ENCODE assay signal across 8 cellular contexts in genomic region chr19:10339380-10339960, GRCh38. TPM values are rescaled to one million over a fixed set of nuclear protein-coding genes. Genes with fewer than 3 reads are reported as not detected.
A peak's percentile ranks its signal among the peaks of the same experiment; 100 is the strongest.
DNase-seq lines count a peak whose midpoint lies in the region; ATAC-seq and TF ChIP-seq lines count a peak whose summit lies in the region.

ICAM3 (minus strand) TSS chr19:10339624; CDS start chr19:10339614, 10 bp downstream.

- no peak within 1 kb of the TSS for H3K27ac Mint-ChIP-seq in MCF 10A (ENCODE audit: low read depth, unreplicated experiment)

- H3K9me3 Mint-ChIP-seq in MCF 10A (ENCODE audit: unreplicated experiment) = no peaks in the 10 kb centered on the region

- no peak within 1 kb of the TSS for H3K4me3 Mint-ChIP-seq in MCF 10A (ENCODE audit: unreplicated experiment)

- TF ChIP-seq EP300 in esophagus muscularis mucosa (IDR thresholded peaks at IDR 0.05) = no peak

- no peaks in the 10 kb centered on the region for H3K36me3 ChIP-seq in esophagus muscularis mucosa

- POLR2A ChIA-PET in MCF 10A (lab: Yijun Ruan, JAX) = no interaction called here

- intact Hi-C loops in Right ventricle myocardium superior (cut with DNase I) (no loop called here), esophagus muscularis mucosa (cut with DNase I) (no loop called here), MCF 10A (cut with micrococcal nuclease) (no loop called here)

- no peak for TF ChIP-seq CTCF in esophagus muscularis mucosa (IDR thresholded peaks at IDR 0.05)
- TF ChIP-seq CTCF in MCF 10A (IDR thresholded peaks at IDR 0.05; ENCODE audit: unreplicated experiment) = no peak

- no peaks in the 10 kb centered on the region for H3K4me1 Mint-ChIP-seq in MCF 10A (ENCODE audit: insufficient read depth, unreplicated experiment)

- CTCF ChIA-PET in MCF 10A (lab: Yijun Ruan, JAX) = no interaction called here

- H3K36me3 Mint-ChIP-seq in MCF 10A (ENCODE audit: insufficient read depth, unreplicated experiment) = no peaks in the 10 kb centered on the region

- peaks cover 6 to 17% (median 10%) of the 10 kb centered on the region in 4 donors for H3K4me1 ChIP-seq in esophagus muscularis mucosa

- H3K27ac ChIP-seq in esophagus muscularis mucosa (replicated peaks in 1 of 4) = no peak within 1 kb of the TSS

- WGBS in esophagus muscularis mucosa = 43% methylated on average over 12 of the region's 14 CpGs

- H3K27me3 Mint-ChIP-seq in MCF 10A (ENCODE audit: insufficient read depth, unreplicated experiment) = no peaks in the 10 kb centered on the region

- peak within 1 kb of the TSS in 2 of 4 donors; percentile 9 to 36 for H3K4me3 ChIP-seq in esophagus muscularis mucosa

- H3K27me3 ChIP-seq in esophagus muscularis mucosa = no peaks in the 10 kb centered on the region

- H3K9me3 ChIP-seq in esophagus muscularis mucosa = no peaks in the 10 kb centered on the region

- TF ChIP-seq POLR2A in GM15510 (IDR thresholded peaks at IDR 0.05; ENCODE audit: borderline replicate concordance, extremely low read depth, insufficient read length) = peak; percentile 79
- TF ChIP-seq POLR2A in esophagus muscularis mucosa (IDR thresholded peaks at IDR 0.05; ENCODE audit: low read depth) = no peak

- peak; percentile 81 for DNase-seq in activated CD4-positive, alpha-beta T cell treated with anti-CD3 and anti-CD28 coated beads for 48 hours
- DNase-seq in Right ventricle myocardium superior (peak; percentile 64), esophagus muscularis mucosa (ENCODE audit: extremely low spot score) (no peak), MCF 10A (ENCODE audit: unreplicated experiment) (no peak), GM03348 (ENCODE audit: low spot score) (no peak)
- DNase-seq in stimulated activated CD8-positive, alpha-beta memory T cell treated with anti-CD3 and anti-CD28 coated beads, Interleukin-15, amount 100 ng/mL, for 24 hours (ENCODE audit: low read depth) = peak; percentile 47

- no TSS peak for BruUV-seq in MCF 10A (replicated peaks; lab: Mats Ljungman, UMichigan)

- ATAC-seq in HG03354 (IDR thresholded peaks at IDR 0.05; ENCODE audit: poor library complexity, severe bottlenecking, unreplicated experiment) (peak; percentile 78), Right ventricle myocardium superior (ENCODE audit: poor library complexity) (no peak)

RNA-seq across cellular contexts. Expression of gene ICAM3, which starts in this region (rescaled TPM):
- total RNA-seq in Right ventricle myocardium superior (31.0 TPM), esophagus muscularis mucosa (10 to 100 TPM in 1 of 4 donors, 1 to 10 TPM in 3; 2.9 to 10.9 (median 5.2) TPM), MCF 10A (2022) (7.6 and 7.9 TPM in 2 replicates)

Comparison
In these comparisons a context has a peak if more than half of its experiments do, and no peak if none do; other contexts are left out.
1. DNase-seq: peak in activated CD4-positive, alpha-beta T cell treated with anti-CD3 and anti-CD28 coated beads for 48 hours (single experiment), Right ventricle myocardium superior (single experiment) and stimulated activated CD8-positive, alpha-beta memory T cell treated with anti-CD3 and anti-CD28 coated beads, Interleukin-15, amount 100 ng/mL, for 24 hours (single experiment); none in esophagus muscularis mucosa (single experiment), MCF 10A (single experiment) and GM03348 (single experiment).